In the genomic region with DNA sequence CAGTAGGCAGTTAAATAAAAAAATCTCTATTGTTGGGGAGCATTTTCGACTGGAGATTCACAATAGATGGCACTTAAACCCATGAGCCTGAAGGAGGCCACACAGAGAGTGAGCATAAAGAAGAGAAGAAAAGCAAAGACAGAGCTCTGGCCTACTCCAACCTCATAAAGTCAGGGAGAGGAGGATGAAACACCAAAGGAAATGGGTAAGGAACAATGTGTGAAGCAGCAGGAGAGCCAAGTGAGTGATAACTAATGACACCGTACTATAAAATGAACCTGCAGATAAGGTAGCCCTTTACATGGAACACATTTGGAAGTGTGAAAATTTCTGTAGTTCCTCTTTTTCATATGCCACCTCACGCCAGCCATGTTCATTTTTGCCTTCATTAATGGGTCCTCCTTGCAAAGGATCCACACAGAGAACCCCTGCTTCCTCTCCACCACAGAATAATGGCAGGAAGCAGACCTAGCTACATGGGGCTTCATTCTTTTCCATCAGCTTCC, we compare ENCODE assay signal across 1 cellular context.
TF ChIP-seq lines count a peak whose summit lies in the region.

No MANE protein-coding gene starts in this region.

TF ChIP-seq in H1, 55 proteins besides CTCF, POLR2A, EP300 and RAD21 (continued from another document):
- TF ChIP-seq BCL11A (IDR thresholded peaks at IDR 0.05; ENCODE audit: low read depth in 2 of 2, low read length in 2 of 2) (no peak), JUN (IDR thresholded peaks at IDR 0.05; ENCODE audit: low read depth, low read length) (no peak), NRF1 (IDR thresholded peaks at IDR 0.05; ENCODE audit: low read depth, low read length) (no peak), SRF (IDR thresholded peaks at IDR 0.05; ENCODE audit: low read depth, low read length) (no peak), CHD1 (IDR thresholded peaks at IDR 0.05; ENCODE audit: low read depth, low read length) (no peak), YY1 (IDR thresholded peaks at IDR 0.05; ENCODE audit: low read depth, low read length) (no peak), RBBP5 (IDR thresholded peaks at IDR 0.05; ENCODE audit: borderline replicate concordance, low read depth, low read length) (no peak), TAF7 (optimal IDR thresholded peaks at IDR 0.05; ENCODE audit: borderline replicate concordance, low read depth, low read length) (no peak), GABPA (IDR thresholded peaks at IDR 0.05; ENCODE audit: borderline replicate concordance, insufficient read depth, low read length) (no peak), EZH2 (IDR thresholded peaks at IDR 0.05; ENCODE audit: low read depth, low read length, severe bottlenecking) (no peak), KDM5A (IDR thresholded peaks at IDR 0.05; ENCODE audit: low read length) (no peak), SIRT6 (IDR thresholded peaks at IDR 0.05; ENCODE audit: low read length) (no peak), MAFK (IDR thresholded peaks at IDR 0.05; ENCODE audit: low read depth, low read length) (no peak), BRCA1 (IDR thresholded peaks at IDR 0.05; ENCODE audit: low read depth, low read length) (no peak)
- TF ChIP-seq, protein P1, sequence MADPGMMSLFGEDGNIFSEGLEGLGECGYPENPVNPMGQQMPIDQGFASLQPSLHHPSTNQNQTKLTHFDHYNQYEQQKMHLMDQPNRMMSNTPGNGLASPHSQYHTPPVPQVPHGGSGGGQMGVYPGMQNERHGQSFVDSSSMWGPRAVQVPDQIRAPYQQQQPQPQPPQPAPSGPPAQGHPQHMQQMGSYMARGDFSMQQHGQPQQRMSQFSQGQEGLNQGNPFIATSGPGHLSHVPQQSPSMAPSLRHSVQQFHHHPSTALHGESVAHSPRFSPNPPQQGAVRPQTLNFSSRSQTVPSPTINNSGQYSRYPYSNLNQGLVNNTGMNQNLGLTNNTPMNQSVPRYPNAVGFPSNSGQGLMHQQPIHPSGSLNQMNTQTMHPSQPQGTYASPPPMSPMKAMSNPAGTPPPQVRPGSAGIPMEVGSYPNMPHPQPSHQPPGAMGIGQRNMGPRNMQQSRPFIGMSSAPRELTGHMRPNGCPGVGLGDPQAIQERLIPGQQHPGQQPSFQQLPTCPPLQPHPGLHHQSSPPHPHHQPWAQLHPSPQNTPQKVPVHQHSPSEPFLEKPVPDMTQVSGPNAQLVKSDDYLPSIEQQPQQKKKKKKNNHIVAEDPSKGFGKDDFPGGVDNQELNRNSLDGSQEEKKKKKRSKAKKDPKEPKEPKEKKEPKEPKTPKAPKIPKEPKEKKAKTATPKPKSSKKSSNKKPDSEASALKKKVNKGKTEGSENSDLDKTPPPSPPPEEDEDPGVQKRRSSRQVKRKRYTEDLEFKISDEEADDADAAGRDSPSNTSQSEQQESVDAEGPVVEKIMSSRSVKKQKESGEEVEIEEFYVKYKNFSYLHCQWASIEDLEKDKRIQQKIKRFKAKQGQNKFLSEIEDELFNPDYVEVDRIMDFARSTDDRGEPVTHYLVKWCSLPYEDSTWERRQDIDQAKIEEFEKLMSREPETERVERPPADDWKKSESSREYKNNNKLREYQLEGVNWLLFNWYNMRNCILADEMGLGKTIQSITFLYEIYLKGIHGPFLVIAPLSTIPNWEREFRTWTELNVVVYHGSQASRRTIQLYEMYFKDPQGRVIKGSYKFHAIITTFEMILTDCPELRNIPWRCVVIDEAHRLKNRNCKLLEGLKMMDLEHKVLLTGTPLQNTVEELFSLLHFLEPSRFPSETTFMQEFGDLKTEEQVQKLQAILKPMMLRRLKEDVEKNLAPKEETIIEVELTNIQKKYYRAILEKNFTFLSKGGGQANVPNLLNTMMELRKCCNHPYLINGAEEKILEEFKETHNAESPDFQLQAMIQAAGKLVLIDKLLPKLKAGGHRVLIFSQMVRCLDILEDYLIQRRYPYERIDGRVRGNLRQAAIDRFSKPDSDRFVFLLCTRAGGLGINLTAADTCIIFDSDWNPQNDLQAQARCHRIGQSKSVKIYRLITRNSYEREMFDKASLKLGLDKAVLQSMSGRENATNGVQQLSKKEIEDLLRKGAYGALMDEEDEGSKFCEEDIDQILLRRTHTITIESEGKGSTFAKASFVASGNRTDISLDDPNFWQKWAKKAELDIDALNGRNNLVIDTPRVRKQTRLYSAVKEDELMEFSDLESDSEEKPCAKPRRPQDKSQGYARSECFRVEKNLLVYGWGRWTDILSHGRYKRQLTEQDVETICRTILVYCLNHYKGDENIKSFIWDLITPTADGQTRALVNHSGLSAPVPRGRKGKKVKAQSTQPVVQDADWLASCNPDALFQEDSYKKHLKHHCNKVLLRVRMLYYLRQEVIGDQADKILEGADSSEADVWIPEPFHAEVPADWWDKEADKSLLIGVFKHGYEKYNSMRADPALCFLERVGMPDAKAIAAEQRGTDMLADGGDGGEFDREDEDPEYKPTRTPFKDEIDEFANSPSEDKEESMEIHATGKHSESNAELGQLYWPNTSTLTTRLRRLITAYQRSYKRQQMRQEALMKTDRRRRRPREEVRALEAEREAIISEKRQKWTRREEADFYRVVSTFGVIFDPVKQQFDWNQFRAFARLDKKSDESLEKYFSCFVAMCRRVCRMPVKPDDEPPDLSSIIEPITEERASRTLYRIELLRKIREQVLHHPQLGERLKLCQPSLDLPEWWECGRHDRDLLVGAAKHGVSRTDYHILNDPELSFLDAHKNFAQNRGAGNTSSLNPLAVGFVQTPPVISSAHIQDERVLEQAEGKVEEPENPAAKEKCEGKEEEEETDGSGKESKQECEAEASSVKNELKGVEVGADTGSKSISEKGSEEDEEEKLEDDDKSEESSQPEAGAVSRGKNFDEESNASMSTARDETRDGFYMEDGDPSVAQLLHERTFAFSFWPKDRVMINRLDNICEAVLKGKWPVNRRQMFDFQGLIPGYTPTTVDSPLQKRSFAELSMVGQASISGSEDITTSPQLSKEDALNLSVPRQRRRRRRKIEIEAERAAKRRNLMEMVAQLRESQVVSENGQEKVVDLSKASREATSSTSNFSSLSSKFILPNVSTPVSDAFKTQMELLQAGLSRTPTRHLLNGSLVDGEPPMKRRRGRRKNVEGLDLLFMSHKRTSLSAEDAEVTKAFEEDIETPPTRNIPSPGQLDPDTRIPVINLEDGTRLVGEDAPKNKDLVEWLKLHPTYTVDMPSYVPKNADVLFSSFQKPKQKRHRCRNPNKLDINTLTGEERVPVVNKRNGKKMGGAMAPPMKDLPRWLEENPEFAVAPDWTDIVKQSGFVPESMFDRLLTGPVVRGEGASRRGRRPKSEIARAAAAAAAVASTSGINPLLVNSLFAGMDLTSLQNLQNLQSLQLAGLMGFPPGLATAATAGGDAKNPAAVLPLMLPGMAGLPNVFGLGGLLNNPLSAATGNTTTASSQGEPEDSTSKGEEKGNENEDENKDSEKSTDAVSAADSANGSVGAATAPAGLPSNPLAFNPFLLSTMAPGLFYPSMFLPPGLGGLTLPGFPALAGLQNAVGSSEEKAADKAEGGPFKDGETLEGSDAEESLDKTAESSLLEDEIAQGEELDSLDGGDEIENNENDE (IDR thresholded peaks at IDR 0.05; ENCODE audit: insufficient replicate concordance, low read length): no peak
- TF ChIP-seq, protein P2, sequence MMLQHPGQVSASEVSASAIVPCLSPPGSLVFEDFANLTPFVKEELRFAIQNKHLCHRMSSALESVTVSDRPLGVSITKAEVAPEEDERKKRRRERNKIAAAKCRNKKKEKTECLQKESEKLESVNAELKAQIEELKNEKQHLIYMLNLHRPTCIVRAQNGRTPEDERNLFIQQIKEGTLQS (IDR thresholded peaks at IDR 0.05; ENCODE audit: insufficient read depth, low read depth, low read length): no peak
